6 cellular contexts compared by ENCODE assay signal in the genomic region with DNA sequence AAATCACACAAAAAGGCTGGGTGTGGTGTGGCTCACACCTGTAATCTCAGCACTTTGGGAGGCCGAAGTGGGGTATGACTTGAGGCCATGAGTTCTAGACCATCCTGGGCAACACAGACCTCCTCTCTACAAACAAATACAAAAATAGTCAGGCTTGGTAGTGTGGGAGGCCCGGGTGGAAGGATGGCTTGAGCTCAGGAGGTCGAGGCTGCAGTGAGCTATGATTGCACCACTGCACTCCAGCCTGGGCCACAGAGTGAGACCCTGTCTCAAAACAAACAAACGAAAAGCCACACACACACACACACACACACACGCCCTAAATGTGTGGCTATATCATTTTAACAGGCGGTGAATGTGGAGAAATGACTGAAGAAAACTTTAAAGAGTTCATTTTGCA. TPM values are rescaled to one million over a fixed set of nuclear protein-coding genes. Genes with fewer than 3 reads are reported as not detected.
DNase-seq lines count a peak whose midpoint lies in the region; ATAC-seq and TF ChIP-seq lines count a peak whose summit lies in the region.

No MANE protein-coding gene starts in this region.

- H3K4me1 Mint-ChIP-seq in activated T-helper 17 cell treated with anti-CD3 and anti-CD28 coated beads, Interleukin-2, amount 50 U/mL, for 72 hours: peaks cover 5% of the 10 kb centered on the region
- peaks cover 10 to 12% of the 10 kb centered on the region in 2 donors for H3K4me1 Mint-ChIP-seq in natural killer cell treated with Interleukin-12 subunit alpha and Interleukin-12 subunit beta and Interleukin-15 and Interleukin-18, amount 100 ng/mL, for 72 hours (ENCODE audit: low read depth in 2 of 2)

- DNase-seq in GM12864 (ENCODE audit: low read depth) (no peak), OCI-M2 (lab: John Stamatoyannopoulos, UW; ENCODE audit: unreplicated experiment) (no peak)
- no peak for DNase-seq in natural killer cell treated with Interleukin-12 subunit alpha and Interleukin-12 subunit beta and Interleukin-15 and Interleukin-18, amount 100 ng/mL, for 72 hours (ENCODE audit: low spot score)
- DNase-seq in activated CD4-positive, alpha-beta T cell treated with anti-CD3 and anti-CD28 coated beads for 1 hour: no peak

- H3K4me3 ChIP-seq in GM12864 (ENCODE audit: low read depth, low read length): peak overlapping the region; percentile 45

- H3K27me3 Mint-ChIP-seq in activated T-helper 17 cell treated with anti-CD3 and anti-CD28 coated beads, Interleukin-2, amount 50 U/mL, for 72 hours: no peaks in the 10 kb centered on the region
- H3K27me3 Mint-ChIP-seq in natural killer cell treated with Interleukin-12 subunit alpha and Interleukin-12 subunit beta and Interleukin-15 and Interleukin-18, amount 100 ng/mL, for 72 hours: no peaks in the 10 kb centered on the region

- peaks cover 43% of the 10 kb centered on the region for H3K36me3 Mint-ChIP-seq in activated T-helper 17 cell treated with anti-CD3 and anti-CD28 coated beads, Interleukin-2, amount 50 U/mL, for 72 hours (ENCODE audit: low read depth)
- H3K36me3 Mint-ChIP-seq in natural killer cell treated with Interleukin-12 subunit alpha and Interleukin-12 subunit beta and Interleukin-15 and Interleukin-18, amount 100 ng/mL, for 72 hours: peaks cover 7% of the 10 kb centered on the region

- H3K9me3 Mint-ChIP-seq in activated T-helper 17 cell treated with anti-CD3 and anti-CD28 coated beads, Interleukin-2, amount 50 U/mL, for 72 hours: no peaks in the 10 kb centered on the region
- no peaks in the 10 kb centered on the region for H3K9me3 Mint-ChIP-seq in natural killer cell treated with Interleukin-12 subunit alpha and Interleukin-12 subunit beta and Interleukin-15 and Interleukin-18, amount 100 ng/mL, for 72 hours

- peak overlapping the region; percentile 92 for H3K4me3 Mint-ChIP-seq in activated T-helper 17 cell treated with anti-CD3 and anti-CD28 coated beads, Interleukin-2, amount 50 U/mL, for 72 hours
- peak overlapping the region; percentile 91 for H3K4me3 Mint-ChIP-seq in natural killer cell treated with Interleukin-12 subunit alpha and Interleukin-12 subunit beta and Interleukin-15 and Interleukin-18, amount 100 ng/mL, for 72 hours

- peak overlapping the region; percentile 91 for H3K27ac Mint-ChIP-seq in activated T-helper 17 cell treated with anti-CD3 and anti-CD28 coated beads, Interleukin-2, amount 50 U/mL, for 72 hours
- peak overlapping the region; percentile 93 to 97 for H3K27ac Mint-ChIP-seq in natural killer cell treated with Interleukin-12 subunit alpha and Interleukin-12 subunit beta and Interleukin-15 and Interleukin-18, amount 100 ng/mL, for 72 hours

- ATAC-seq in activated T-helper 17 cell treated with anti-CD3 and anti-CD28 coated beads, Interleukin-2, amount 50 U/mL, for 72 hours (replicated peaks): no peak
- ATAC-seq in natural killer cell treated with Interleukin-12 subunit alpha and Interleukin-12 subunit beta and Interleukin-15 and Interleukin-18, amount 100 ng/mL, for 72 hours: no peak
- ATAC-seq in activated CD4-positive, CD25-positive, alpha-beta regulatory T cell treated with anti-CD3 and anti-CD28 coated beads, Interleukin-2, amount 50 U/mL, for 24 hours: no peak

- TF ChIP-seq CTCF in GM12864 (IDR thresholded peaks at IDR 0.05; ENCODE audit: low read depth, low read length, missing control alignments): no peak

RNA-seq across cellular contexts. Expression of gene ZNF557, which starts 0.9 kb away (rescaled TPM):
- 1 to 10 TPM; 7.6 to 9.4 TPM for total RNA-seq in activated T-helper 17 cell treated with anti-CD3 and anti-CD28 coated beads, Interleukin-2, amount 50 U/mL, for 72 hours
- total RNA-seq in natural killer cell treated with Interleukin-12 subunit alpha and Interleukin-12 subunit beta and Interleukin-15 and Interleukin-18, amount 100 ng/mL, for 72 hours: 10 to 100 TPM; 14.0 to 17.3 TPM

RNA-seq across cellular contexts. Expression of gene MBD3L3, which starts 10.1 kb away (rescaled TPM):
- total RNA-seq in activated T-helper 17 cell treated with anti-CD3 and anti-CD28 coated beads, Interleukin-2, amount 50 U/mL, for 72 hours: not detected
- not detected for total RNA-seq in natural killer cell treated with Interleukin-12 subunit alpha and Interleukin-12 subunit beta and Interleukin-15 and Interleukin-18, amount 100 ng/mL, for 72 hours

RNA-seq across cellular contexts. Expression of gene MBD3L2, which starts 19.5 kb away (rescaled TPM):
- total RNA-seq in activated T-helper 17 cell treated with anti-CD3 and anti-CD28 coated beads, Interleukin-2, amount 50 U/mL, for 72 hours: not detected
- not detected for total RNA-seq in natural killer cell treated with Interleukin-12 subunit alpha and Interleukin-12 subunit beta and Interleukin-15 and Interleukin-18, amount 100 ng/mL, for 72 hours

RNA-seq across cellular contexts. Expression of gene MBD3L4, which starts 28.6 kb away (rescaled TPM):
- not detected for total RNA-seq in activated T-helper 17 cell treated with anti-CD3 and anti-CD28 coated beads, Interleukin-2, amount 50 U/mL, for 72 hours
- total RNA-seq in natural killer cell treated with Interleukin-12 subunit alpha and Interleukin-12 subunit beta and Interleukin-15 and Interleukin-18, amount 100 ng/mL, for 72 hours: not detected

RNA-seq across cellular contexts. Expression of gene MBD3L5, which starts 38.2 kb away (rescaled TPM):
- total RNA-seq in activated T-helper 17 cell treated with anti-CD3 and anti-CD28 coated beads, Interleukin-2, amount 50 U/mL, for 72 hours: not detected
- not detected for total RNA-seq in natural killer cell treated with Interleukin-12 subunit alpha and Interleukin-12 subunit beta and Interleukin-15 and Interleukin-18, amount 100 ng/mL, for 72 hours
